ENCODE assay signal across 28 cellular contexts in genomic region chr2:11298592-11298991, GRCh38.
"Had no signal": no experiment of that assay in that cellular context is flagged by ENCODE, and none has a peak within 500 bp of the region (broad histone marks: within the 10 kb centered on the region; RNA-seq: fewer than 3 reads in every experiment).

No MANE protein-coding gene starts in this region.

- H3K4me1 Mint-ChIP-seq: activated CD4-positive, alpha-beta memory T cell treated with anti-CD3 and anti-CD28 coated beads, Interleukin-2, amount 10 ng/mL, durations not matched to agents 7 days and 5 days; activated naive CD4-positive, alpha-beta T cell treated with anti-CD3 and anti-CD28 coated beads, Interleukin-2, amount 10 ng/mL, durations not matched to agents 7 days and 5 days had no signal

- H3K4me3 Mint-ChIP-seq: activated CD4-positive, alpha-beta memory T cell treated with anti-CD3 and anti-CD28 coated beads, Interleukin-2, amount 10 ng/mL, durations not matched to agents 7 days and 5 days; activated CD8-positive, alpha-beta memory T cell treated with anti-CD3 and anti-CD28 coated beads, Interleukin-2, amount 10 ng/mL, durations not matched to agents 7 days and 5 days; activated naive CD4-positive, alpha-beta T cell treated with anti-CD3 and anti-CD28 coated beads, Interleukin-2, amount 10 ng/mL, durations not matched to agents 7 days and 5 days; activated naive CD8-positive, alpha-beta T cell; activated naive CD8-positive, alpha-beta T cell treated with anti-CD3 and anti-CD28 coated beads, Interleukin-2, amount 50 U/mL, for 24 hours had no signal

- H3K27me3 Mint-ChIP-seq: activated CD4-positive, alpha-beta memory T cell treated with anti-CD3 and anti-CD28 coated beads, Interleukin-2, amount 10 ng/mL, durations not matched to agents 7 days and 5 days; activated CD8-positive, alpha-beta memory T cell treated with anti-CD3 and anti-CD28 coated beads, Interleukin-2, amount 10 ng/mL, durations not matched to agents 7 days and 5 days; activated naive CD4-positive, alpha-beta T cell treated with anti-CD3 and anti-CD28 coated beads, Interleukin-2, amount 10 ng/mL, durations not matched to agents 7 days and 5 days; activated naive CD8-positive, alpha-beta T cell; activated naive CD8-positive, alpha-beta T cell treated with anti-CD3 and anti-CD28 coated beads, Interleukin-2, amount 50 U/mL, for 24 hours had no signal

- H3K27ac Mint-ChIP-seq: activated CD4-positive, alpha-beta memory T cell treated with anti-CD3 and anti-CD28 coated beads, Interleukin-2, amount 10 ng/mL, durations not matched to agents 7 days and 5 days; activated CD8-positive, alpha-beta memory T cell treated with anti-CD3 and anti-CD28 coated beads, Interleukin-2, amount 10 ng/mL, durations not matched to agents 7 days and 5 days; activated naive CD4-positive, alpha-beta T cell treated with anti-CD3 and anti-CD28 coated beads, Interleukin-2, amount 10 ng/mL, durations not matched to agents 7 days and 5 days; activated naive CD8-positive, alpha-beta T cell; activated naive CD8-positive, alpha-beta T cell treated with anti-CD3 and anti-CD28 coated beads, Interleukin-2, amount 50 U/mL, for 24 hours had no signal

- H3K27ac ChIP-seq: brain microvascular endothelial cell, WERI-Rb-1 had no signal

- ATAC-seq: activated CD8-positive, alpha-beta memory T cell treated with anti-CD3 and anti-CD28 coated beads, Interleukin-2, amount 10 ng/mL, durations not matched to agents 7 days and 5 days; activated naive CD8-positive, alpha-beta T cell treated with anti-CD3 and anti-CD28 coated beads, Interleukin-2, amount 50 U/mL, for 24 hours had no signal

- H3K36me3 Mint-ChIP-seq: activated CD8-positive, alpha-beta memory T cell treated with anti-CD3 and anti-CD28 coated beads, Interleukin-2, amount 10 ng/mL, durations not matched to agents 7 days and 5 days; activated naive CD4-positive, alpha-beta T cell treated with anti-CD3 and anti-CD28 coated beads, Interleukin-2, amount 10 ng/mL, durations not matched to agents 7 days and 5 days; activated naive CD8-positive, alpha-beta T cell had no signal

- H3K36me3 ChIP-seq: brain microvascular endothelial cell, WERI-Rb-1 had no signal

- DNase-seq: activated CD4-positive, alpha-beta memory T cell treated with anti-CD3 and anti-CD28 coated beads, Interleukin-2, amount 10 ng/mL, durations not matched to agents 7 days and 5 days; activated CD4-positive, alpha-beta T cell treated with anti-CD3 and anti-CD28 coated beads for 1 hour; activated CD4-positive, alpha-beta T cell treated with anti-CD3 and anti-CD28 coated beads for 48 hours; activated CD4-positive, CD25-positive, alpha-beta regulatory T cell; activated CD8-positive, alpha-beta memory T cell treated with anti-CD3 and anti-CD28 coated beads for 24 hours; activated CD8-positive, alpha-beta memory T cell treated with anti-CD3 and anti-CD28 coated beads, Interleukin-2, amount 10 ng/mL, durations not matched to agents 7 days and 5 days; activated CD8-positive, alpha-beta memory T cell treated with anti-CD3 and anti-CD28 coated beads, Interleukin-2, amount 50 U/mL, for 48 hours; activated effector memory CD4-positive, alpha-beta T cell treated with Interleukin-2 at 50 U/mL for 16 hours; activated naive CD4-positive, alpha-beta T cell treated with anti-CD3 and anti-CD28 coated beads, Interleukin-2, amount 10 ng/mL, durations not matched to agents 7 days and 5 days; activated naive CD8-positive, alpha-beta T cell treated with anti-CD3 and anti-CD28 coated beads, Interleukin-2, amount 50 U/mL, for 24 hours; activated T-cell treated with anti-CD3 and anti-CD28 coated beads, Interleukin-2, amount 50 U/mL, for 48 hours; anterior cingulate cortex; brain microvascular endothelial cell; central memory CD4-positive, alpha-beta T cell; NCI-H1092 treated with DMSO at 0.1 percent for 48 hours; NCI-H1417; NCI-H146; NCI-H187; NCI-H2081 treated with DMSO at 0.1 percent for 48 hours; NCI-H345; NCI-H524 treated with DMSO at 0.1 percent for 48 hours; OCI-M1; Right ventricle myocardium superior; SW 1271; T-helper 1 cell; T1000; WERI-Rb-1 had no signal

- H3K9me3 Mint-ChIP-seq: activated CD4-positive, alpha-beta memory T cell treated with anti-CD3 and anti-CD28 coated beads, Interleukin-2, amount 10 ng/mL, durations not matched to agents 7 days and 5 days; activated naive CD4-positive, alpha-beta T cell treated with anti-CD3 and anti-CD28 coated beads, Interleukin-2, amount 10 ng/mL, durations not matched to agents 7 days and 5 days; activated naive CD8-positive, alpha-beta T cell treated with anti-CD3 and anti-CD28 coated beads, Interleukin-2, amount 50 U/mL, for 24 hours had no signal

- H3K27me3 ChIP-seq: brain microvascular endothelial cell had no signal
